ENCODE assay signal across 10 cellular contexts in genomic region chr13:39601636-39602035, GRCh38. TPM values are rescaled to one million over a fixed set of nuclear protein-coding genes. Genes with fewer than 3 reads are reported as not detected.
A peak's percentile ranks its signal among the peaks of the same experiment; 100 is the strongest.
DNase-seq lines count a peak whose midpoint lies in the region; ATAC-seq and TF ChIP-seq lines count a peak whose summit lies in the region.
"Had no signal": no experiment of that assay in that cellular context is flagged by ENCODE, and none has a peak within 500 bp of the region (broad histone marks: within the 10 kb centered on the region; RNA-seq: fewer than 3 reads in every experiment).

No MANE protein-coding gene starts in this region.

- peaks cover 69% of the 10 kb centered on the region for H3K27me3 Mint-ChIP-seq in stimulated activated naive CD8-positive, alpha-beta T cell treated with anti-CD3 and anti-CD28 coated beads, Interleukin-15, Interleukin-2, amounts not matched to agents 100 ng/mL and 50 ng/mL, for 24 hours
- peaks cover 24 to 39% (median 31%) of the 10 kb centered on the region in 3 donors for H3K27me3 Mint-ChIP-seq in naive B cell

- peak overlapping the region; percentile 78 for H3K4me3 Mint-ChIP-seq in stimulated activated naive CD8-positive, alpha-beta T cell treated with anti-CD3 and anti-CD28 coated beads, Interleukin-15, Interleukin-2, amounts not matched to agents 100 ng/mL and 50 ng/mL, for 24 hours
- peak overlapping the region; percentile 34 to 87 (median 80) for H3K4me3 Mint-ChIP-seq in naive B cell

- intact Hi-C loops in mucosa of descending colon (cut with DNase I, micrococcal nuclease): no loop called here

- peaks cover 5% of the 10 kb centered on the region for H3K4me1 ChIP-seq in mucosa of descending colon (ENCODE audit: low read depth)

- in situ Hi-C loops in brain microvascular endothelial cell (cut with HindIII; ENCODE audit: low pct_ligation_motif_present, low sequenced_read_pairs): no loop called here

- H3K4me3 ChIP-seq in brain microvascular endothelial cell (ENCODE audit: low read depth, low read length): peak overlapping the region; percentile 87
- no peak overlapping the region for H3K4me3 ChIP-seq in mucosa of descending colon

- H3K27me3 ChIP-seq in brain microvascular endothelial cell (replicated peaks): no peaks in the 10 kb centered on the region

- no peak for DNase-seq in stimulated activated naive CD8-positive, alpha-beta T cell treated with anti-CD3 and anti-CD28 coated beads, Interleukin-15, Interleukin-2, amounts not matched to agents 100 U/mL and 50 U/mL, for 24 hours
- DNase-seq in brain microvascular endothelial cell: no peak
- no peak for DNase-seq in naive B cell
- DNase-seq in T-helper 9 cell: no peak
- no peak for DNase-seq in NCI-H226
- DNase-seq in mucosa of descending colon: no peak
- no peak for DNase-seq in NCI-H524 (lab: John Stamatoyannopoulos, UW)
- DNase-seq: DND-41, SIG-M5 had no signal

- H3K27ac Mint-ChIP-seq in stimulated activated naive CD8-positive, alpha-beta T cell treated with anti-CD3 and anti-CD28 coated beads, Interleukin-15, Interleukin-2, amounts not matched to agents 100 ng/mL and 50 ng/mL, for 24 hours: no peak overlapping the region
- peak overlapping the region in 1 of 6 donors; percentile 16 for H3K27ac Mint-ChIP-seq in naive B cell

- H3K36me3 ChIP-seq in brain microvascular endothelial cell (replicated peaks): no peaks in the 10 kb centered on the region
- H3K36me3 ChIP-seq in mucosa of descending colon (ENCODE audit: low read depth): no peaks in the 10 kb centered on the region

- H3K36me3 Mint-ChIP-seq in stimulated activated naive CD8-positive, alpha-beta T cell treated with anti-CD3 and anti-CD28 coated beads, Interleukin-15, Interleukin-2, amounts not matched to agents 100 ng/mL and 50 ng/mL, for 24 hours (ENCODE audit: low read depth): no peaks in the 10 kb centered on the region
- H3K36me3 Mint-ChIP-seq in naive B cell: no peaks in the 10 kb centered on the region

- no peaks in the 10 kb centered on the region for H3K9me3 Mint-ChIP-seq in stimulated activated naive CD8-positive, alpha-beta T cell treated with anti-CD3 and anti-CD28 coated beads, Interleukin-15, Interleukin-2, amounts not matched to agents 100 ng/mL and 50 ng/mL, for 24 hours
- H3K9me3 Mint-ChIP-seq in naive B cell: no peaks in the 10 kb centered on the region

- H3K4me1 Mint-ChIP-seq in stimulated activated naive CD8-positive, alpha-beta T cell treated with anti-CD3 and anti-CD28 coated beads, Interleukin-15, Interleukin-2, amounts not matched to agents 100 ng/mL and 50 ng/mL, for 24 hours (ENCODE audit: low read depth): peaks cover 14% of the 10 kb centered on the region
- H3K4me1 Mint-ChIP-seq in naive B cell: peaks cover 9 to 18% (median 14%) of the 10 kb centered on the region in 3 donors

- TF ChIP-seq CTCF in brain microvascular endothelial cell (IDR thresholded peaks at IDR 0.05; ENCODE audit: low read depth, low read length, missing control alignments) (no peak), mucosa of descending colon (IDR thresholded peaks at IDR 0.05) (no peak)

- H3K9me3 ChIP-seq in mucosa of descending colon: no peaks in the 10 kb centered on the region

- no peak for ATAC-seq in stimulated activated naive CD8-positive, alpha-beta T cell treated with anti-CD3 and anti-CD28 coated beads, Interleukin-15, Interleukin-2, amounts not matched to agents 100 U/mL and 50 U/mL, for 24 hours
- ATAC-seq in naive B cell (ENCODE audit: low read depth in 2 of 2) (no peak), mucosa of descending colon (no peak)

- H3K27ac ChIP-seq in brain microvascular endothelial cell: no peak overlapping the region

RNA-seq across cellular contexts. Expression of gene LHFPL6, which starts 1.4 kb away (rescaled TPM):
- polyA plus RNA-seq in naive B cell (ENCODE audit: low read depth in 6 of 6): under 1 TPM in 4 of 6 donors, not detected in 2; 0.12 to 0.25 (median 0.16) TPM
- total RNA-seq in mucosa of descending colon: 10 to 100 TPM in 1 of 3 donors, 1 to 10 TPM in 2; 4.9 to 26.1 (median 8.3) TPM

RNA-seq across cellular contexts. Expression of gene COG6, which starts 53.8 kb away (rescaled TPM):
- 10 to 100 TPM; 14.9 to 20.3 (median 15.8) TPM for polyA plus RNA-seq in naive B cell (ENCODE audit: low read depth in 6 of 6)
- total RNA-seq in mucosa of descending colon: 10 to 100 TPM; 24.7 to 30.4 (median 27.4) TPM
